ENCODE assay signal across 37 cellular contexts in the genomic region with DNA sequence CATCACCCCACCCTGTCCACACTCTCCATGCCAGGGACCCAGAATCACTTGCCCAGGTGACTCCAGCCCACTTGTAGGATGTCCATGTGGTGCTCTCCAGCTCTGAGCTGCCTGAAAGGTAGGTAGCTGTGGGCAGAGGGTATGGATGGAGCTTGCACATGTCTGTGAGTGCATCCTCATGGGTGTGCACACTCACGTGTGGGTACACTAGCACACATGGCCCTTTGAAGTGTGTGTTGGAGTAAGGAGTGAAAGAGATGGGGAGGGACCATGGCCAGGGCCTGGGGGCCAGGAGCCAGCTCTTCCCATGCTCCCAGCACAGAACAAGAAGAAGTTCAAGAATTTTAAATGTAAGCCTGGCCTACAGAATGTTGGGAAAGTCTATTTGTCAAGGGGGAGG. TPM values are rescaled to one million over a fixed set of nuclear protein-coding genes. Genes with fewer than 3 reads are reported as not detected.
"Had no signal": no experiment of that assay in that cellular context is flagged by ENCODE, and none has a peak within 500 bp of the region (broad histone marks: within the 10 kb centered on the region; RNA-seq: fewer than 3 reads in every experiment).

No MANE protein-coding gene starts in this region.

- H3K36me3 ChIP-seq: MG63 had no signal

- H3K9me3 ChIP-seq: MG63 had no signal

- H3K27ac ChIP-seq: KMS-11 had no signal

- H3K4me2 ChIP-seq: KMS-11 had no signal

- H3K4me3 ChIP-seq: MG63 had no signal

- DNase-seq: Karpas-422, Kasumi-1, KG1, MG63, MM.1S, MV-4-11, NCI-H1048, NCI-H1092, NCI-H1092 treated with DMSO at 0.1 percent for 48 hours, NCI-H1105, NCI-H1105 treated with DMSO at 0.1 percent for 48 hours, NCI-H1417, NCI-H1417 treated with DMSO at 0.1 percent for 48 hours, NCI-H1436, NCI-H1436 treated with DMSO at 0.1 percent for 48 hours, NCI-H146, NCI-H1694, NCI-H1694 treated with DMSO at 0.1 percent for 48 hours, NCI-H187, NCI-H187 treated with DMSO at 0.1 percent for 48 hours, NCI-H1930, NCI-H2029, NCI-H2029 treated with DMSO at 0.1 percent for 48 hours, NCI-H2081, NCI-H2081 treated with DMSO at 0.1 percent for 48 hours, NCI-H2107, NCI-H2171, NCI-H2171 treated with DMSO at 0.1 percent for 48 hours, NCI-H226, NCI-H345, NCI-H446, NCI-H446 treated with DMSO at 0.1 percent for 48 hours had no signal

- H3K9ac ChIP-seq: KMS-11 had no signal

RNA-seq across cellular contexts. Expression of a gene that starts 50.2 kb away (rescaled TPM):
- total RNA-seq: LHCN-M2, M059J, MCF 10A, NCI-H460 had no signal
